Comparison of ENCODE assay signal across 8 cellular contexts in genomic region chr16:30065943-30066881, GRCh38. TPM values are rescaled to one million over a fixed set of nuclear protein-coding genes. Genes with fewer than 3 reads are reported as not detected.
DNase-seq lines count a peak whose midpoint lies in the region; ATAC-seq and TF ChIP-seq lines count a peak whose summit lies in the region.

No MANE protein-coding gene starts in this region.

- no peaks in the 10 kb centered on the region for H3K27me3 ChIP-seq in thoracic aorta (replicated peaks; ENCODE audit: insufficient read depth)

- peaks cover 31 to 59% of the 10 kb centered on the region in 2 donors for H3K4me1 ChIP-seq in thoracic aorta (ENCODE audit: control insufficient read depth in 1 of 2, low read depth in 2 of 2)

- intact Hi-C loops in dendritic cell treated with granulocyte-macrophage colony-stimulating factor and Interleukin-4, amounts not matched to agents 40 ng/mL and 50 ng/mL, for 4 days (cut with micrococcal nuclease), result loop anchor here (1.0 kb wide), 2 partner anchors 13 to 26 kb away; a partner anchor contains a TSS

- no peaks in the 10 kb centered on the region for H3K27me3 Mint-ChIP-seq in dendritic cell treated with granulocyte-macrophage colony-stimulating factor and Interleukin-4, amounts not matched to agents 40 ng/mL and 50 ng/mL, for 4 days

- peak overlapping the region; percentile 99 for H3K27ac Mint-ChIP-seq in dendritic cell treated with granulocyte-macrophage colony-stimulating factor and Interleukin-4, amounts not matched to agents 40 ng/mL and 50 ng/mL, for 4 days

- H3K9me3 ChIP-seq in SK-N-MC (ENCODE audit: low read depth, low read length) (no peaks in the 10 kb centered on the region), thoracic aorta (no peaks in the 10 kb centered on the region)

- peak overlapping the region; percentile 94 for H3K9ac ChIP-seq in SK-N-MC (ENCODE audit: insufficient read length)

- H3K4me3 ChIP-seq in SK-N-MC, result peak overlapping the region; percentile 94
- peak overlapping the region; percentile 81 for H3K4me3 ChIP-seq in thoracic aorta

- H3K36me3 Mint-ChIP-seq in dendritic cell treated with granulocyte-macrophage colony-stimulating factor and Interleukin-4, amounts not matched to agents 40 ng/mL and 50 ng/mL, for 4 days (ENCODE audit: low read depth), result peaks cover 77% of the 10 kb centered on the region

- H3K4me3 Mint-ChIP-seq in dendritic cell treated with granulocyte-macrophage colony-stimulating factor and Interleukin-4, amounts not matched to agents 40 ng/mL and 50 ng/mL, for 4 days, result peak overlapping the region; percentile 95

- no peaks in the 10 kb centered on the region for H3K9me3 Mint-ChIP-seq in dendritic cell treated with granulocyte-macrophage colony-stimulating factor and Interleukin-4, amounts not matched to agents 40 ng/mL and 50 ng/mL, for 4 days

- TF ChIP-seq CTCF in thoracic aorta (IDR thresholded peaks at IDR 0.05), result no peak

- H3K4me1 Mint-ChIP-seq in dendritic cell treated with granulocyte-macrophage colony-stimulating factor and Interleukin-4, amounts not matched to agents 40 ng/mL and 50 ng/mL, for 4 days (ENCODE audit: low read depth), result peaks cover 57% of the 10 kb centered on the region

- H3K27ac ChIP-seq in SK-N-MC, result peak overlapping the region; percentile 78
- H3K27ac ChIP-seq in thoracic aorta, result peak overlapping the region; percentile 98 to 100

- H3K36me3 ChIP-seq in SK-N-MC (ENCODE audit: insufficient read depth, low read length) (peaks cover 47% of the 10 kb centered on the region), thoracic aorta (peaks cover 43% of the 10 kb centered on the region)

- DNase-seq in activated T-cell treated with anti-CD3 and anti-CD28 coated beads for 24 hours (ENCODE audit: low read depth) (peak; percentile 21), SK-N-MC (ENCODE audit: low read depth, low spot score) (no peak), mesenteric fat pad (ENCODE audit: low spot score) (peak; percentile 94), thoracic aorta (ENCODE audit: low spot score) (no peak)
- no peak for DNase-seq in activated T-cell treated with anti-CD3 and anti-CD28 coated beads, Interleukin-2, amount 50 U/mL, for 1 hour
- no peak for DNase-seq in effector CD8-positive, alpha-beta T cell (lab: John Stamatoyannopoulos, UW)

- peak; percentile 8 for ATAC-seq in thoracic aorta (ENCODE audit: insufficient number of reproducible peaks, low FRiP score, low read depth)
- ATAC-seq in HG03135 (IDR thresholded peaks at IDR 0.05; ENCODE audit: unreplicated experiment), result no peak

RNA-seq across cellular contexts. Expression of gene ALDOA, which starts 0.7 kb away (rescaled TPM):
- total RNA-seq in mesenteric fat pad (1,236 TPM), thoracic aorta (100 to 1,000 TPM; 569 to 841 TPM)

RNA-seq across cellular contexts. Expression of gene PPP4C, which starts 9.6 kb away (rescaled TPM):
- total RNA-seq in mesenteric fat pad (81.1 TPM), thoracic aorta (10 to 100 TPM; 37.7 to 54.2 TPM)

RNA-seq across cellular contexts. Expression of gene TBX6, which starts 25.5 kb away (rescaled TPM):
- total RNA-seq in mesenteric fat pad (0.67 TPM), thoracic aorta (under 1 TPM in 1 of 2 donors, not detected in 1; 0.56 TPM)

RNA-seq across cellular contexts. Expression of gene YPEL3, which starts 29.8 kb away (rescaled TPM):
- total RNA-seq in mesenteric fat pad, result 49.3 TPM
- 100 to 1,000 TPM in 1 of 2 donors, 10 to 100 TPM in 1; 69.2 to 105 TPM for total RNA-seq in thoracic aorta

RNA-seq across cellular contexts. Expression of gene TLCD3B, which starts 35.1 kb away (rescaled TPM):
- not detected for total RNA-seq in mesenteric fat pad
- total RNA-seq in thoracic aorta, result not detected

Comparison
In these comparisons a context has a peak if more than half of its experiments do, and no peak if none do; other contexts are left out.
1. DNase-seq: peak in activated T-cell treated with anti-CD3 and anti-CD28 coated beads for 24 hours (single experiment) and mesenteric fat pad (single experiment); none in activated T-cell treated with anti-CD3 and anti-CD28 coated beads, Interleukin-2, amount 50 U/mL, for 1 hour (single experiment), SK-N-MC (single experiment), thoracic aorta (single experiment) and effector CD8-positive, alpha-beta T cell (single experiment).